27 cellular contexts compared by ENCODE assay signal in the genomic region with DNA sequence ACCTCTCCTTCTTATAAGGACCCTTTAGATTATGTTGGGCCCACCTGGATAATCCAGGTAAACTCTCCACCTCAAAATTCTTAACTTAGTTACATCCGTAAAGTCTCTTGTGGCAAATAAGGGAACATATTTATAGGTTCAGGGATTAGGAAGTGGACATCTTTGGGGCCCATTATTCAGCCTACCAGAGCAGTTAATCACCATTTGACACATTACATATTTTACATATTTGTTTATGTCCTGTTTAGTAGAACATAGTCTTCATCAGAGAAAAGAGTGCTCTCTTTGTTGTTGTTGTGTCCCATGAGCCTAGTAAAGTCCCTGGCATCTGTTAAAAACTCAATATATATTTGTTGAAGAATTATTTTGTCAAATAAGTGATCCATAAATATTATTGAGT.
"Had no signal": no experiment of that assay in that cellular context is flagged by ENCODE, and none has a peak within 500 bp of the region (broad histone marks: within the 10 kb centered on the region; RNA-seq: fewer than 3 reads in every experiment).

No MANE protein-coding gene starts in this region.

- H3K27ac ChIP-seq: colonic mucosa, esophagus muscularis mucosa, foreskin keratinocyte, gastroesophageal sphincter, heart right ventricle, neutrophil, prostate gland, sigmoid colon, spleen, testis, tibial nerve, upper lobe of left lung had no signal

- H3K9me3 ChIP-seq: colonic mucosa, esophagus muscularis mucosa, gastroesophageal sphincter, neutrophil, prostate gland, sigmoid colon, testis, tibial nerve, upper lobe of left lung had no signal

- ATAC-seq: gastroesophageal sphincter; heart right ventricle; left lobe of liver; natural killer cell treated with Interleukin-12 subunit alpha and Interleukin-12 subunit beta and Interleukin-15 and Interleukin-18, amount 100 ng/mL, for 72 hours; right cardiac atrium; stimulated activated memory B cell treated with anti-CD40 and anti-IgM and Interleukin-4, amounts not matched to agents 10 μg/mL and 1 μg/mL and 100 μg/mL, for 72 hours had no signal

- H3K4me1 ChIP-seq: colonic mucosa, gastroesophageal sphincter, prostate gland, sigmoid colon, spleen, testis, tibial nerve had no signal

- DNase-seq: cerebellar nuclear complex; colonic mucosa; dermis blood vessel endothelial cell; effector memory CD4-positive, alpha-beta T cell; foreskin keratinocyte; heart right ventricle; hypothalamus; kidney; naive B cell; right cardiac atrium; sigmoid colon; spleen; stimulated activated CD4-positive, alpha-beta T cell treated with anti-CD3 and anti-CD28 coated beads, Interleukin-4, amount 100 ng/mL, for 4 hours; stimulated activated naive CD8-positive, alpha-beta T cell treated with anti-CD3 and anti-CD28 coated beads, Interleukin-15, Interleukin-2, amounts not matched to agents 100 U/mL and 50 U/mL, for 24 hours; substantia nigra; testis; upper lobe of left lung had no signal

- H3K4me3 ChIP-seq: colonic mucosa, esophagus muscularis mucosa, gastroesophageal sphincter, heart right ventricle, lung, prostate gland, sigmoid colon, skin epidermis, spleen, testis, tibial nerve, upper lobe of left lung had no signal

- H3K27me3 ChIP-seq: colonic mucosa, esophagus muscularis mucosa, gastroesophageal sphincter, heart right ventricle, neutrophil, sigmoid colon, spleen, testis, tibial nerve, upper lobe of left lung had no signal

- H3K36me3 ChIP-seq: colonic mucosa, esophagus muscularis mucosa, gastroesophageal sphincter, heart right ventricle, neutrophil, prostate gland, sigmoid colon, spleen, tibial nerve, upper lobe of left lung had no signal
